Comparison of ENCODE assay signal across 3 cellular contexts in genomic region chr12:102462803-102463499, GRCh38.
TF ChIP-seq lines count a peak whose summit lies in the region.

No MANE protein-coding gene starts in this region.

TF ChIP-seq in liver, 16 proteins besides CTCF, POLR2A, EP300 and RAD21:
- peak; percentile 94 to 96 for TF ChIP-seq JUND (IDR thresholded peaks at IDR 0.05)
- no peak for TF ChIP-seq FOXA2 (IDR thresholded peaks at IDR 0.05)
- TF ChIP-seq ATF3 (IDR thresholded peaks at IDR 0.05): peak; percentile 79
- TF ChIP-seq EGR1 (IDR thresholded peaks at IDR 0.05; ENCODE audit: low read depth in 2 of 2): peak in 1 of 2 donors; percentile 74
- peak in 1 of 2 donors; percentile 43 for TF ChIP-seq HNF4A (conservative IDR thresholded peaks at IDR 0.05)
- TF ChIP-seq NR2F2 (IDR thresholded peaks at IDR 0.05): no peak
- TF ChIP-seq HNF4G (IDR thresholded peaks at IDR 0.05): peak; percentile 9
- no peak for TF ChIP-seq TAF1 (conservative IDR thresholded peaks at IDR 0.05)
- peak; percentile 89 for TF ChIP-seq YY1 (IDR thresholded peaks at IDR 0.05)
- peak; percentile 16 to 50 for TF ChIP-seq RXRA (IDR thresholded peaks at IDR 0.05)
- TF ChIP-seq GABPA (IDR thresholded peaks at IDR 0.05 in 1 of 2, conservative IDR thresholded peaks at IDR 0.05 in 1 of 2): no peak
TF ChIP-seq in liver: peak in this region for 7.

TF ChIP-seq in HepG2, 621 proteins besides CTCF, POLR2A, EP300 and RAD21 (continues in another document):
- TF ChIP-seq ZNF772 (CRISPR knock-in tag; IDR thresholded peaks at IDR 0.05) (no peak), KIAA2018 (CRISPR knock-in tag; IDR thresholded peaks at IDR 0.05; ENCODE audit: borderline replicate concordance) (no peak), ZMAT3 (CRISPR knock-in tag; conservative IDR thresholded peaks at IDR 0.05) (no peak), MLLT10 (CRISPR knock-in tag; IDR thresholded peaks at IDR 0.05) (no peak), ZNF10 (CRISPR knock-in tag; IDR thresholded peaks at IDR 0.05; ENCODE audit: borderline replicate concordance, low read depth) (no peak), ZNF644 (CRISPR knock-in tag; IDR thresholded peaks at IDR 0.05; ENCODE audit: low read depth) (no peak), MYNN (CRISPR knock-in tag; IDR thresholded peaks at IDR 0.05; ENCODE audit: low read depth) (no peak), RBAK (CRISPR knock-in tag; IDR thresholded peaks at IDR 0.05) (no peak), TSC22D2 (CRISPR knock-in tag; IDR thresholded peaks at IDR 0.05; ENCODE audit: borderline replicate concordance) (no peak), TOE1 (CRISPR knock-in tag; IDR thresholded peaks at IDR 0.05) (no peak), ZFP91 (CRISPR knock-in tag; IDR thresholded peaks at IDR 0.05; ENCODE audit: borderline replicate concordance) (no peak), ZNF33A (CRISPR knock-in tag; IDR thresholded peaks at IDR 0.05; ENCODE audit: borderline replicate concordance) (no peak), ZNF710 (CRISPR knock-in tag; IDR thresholded peaks at IDR 0.05; ENCODE audit: borderline replicate concordance) (no peak), YY1 (IDR thresholded peaks at IDR 0.05; ENCODE audit: insufficient read depth, insufficient replicate concordance, low read depth, low read length) (no peak)

TF ChIP-seq in WTC11, 78 proteins besides CTCF, POLR2A, EP300 and RAD21:
- TF ChIP-seq ZNF532 (CRISPR knock-in tag; IDR thresholded peaks at IDR 0.05; ENCODE audit: borderline replicate concordance) (no peak), ERG (CRISPR knock-in tag; IDR thresholded peaks at IDR 0.05) (no peak), ARID4B (CRISPR knock-in tag; IDR thresholded peaks at IDR 0.05; ENCODE audit: borderline replicate concordance) (no peak), ATF6 (CRISPR knock-in tag; IDR thresholded peaks at IDR 0.05) (no peak), USF2 (CRISPR knock-in tag; IDR thresholded peaks at IDR 0.05) (no peak), NFATC4 (CRISPR knock-in tag; IDR thresholded peaks at IDR 0.05) (no peak), ZNF423 (CRISPR knock-in tag; IDR thresholded peaks at IDR 0.05) (no peak)
TF ChIP-seq in WTC11: peak in this region for 0.
